In genomic region chr17:43669971-43670644, GRCh38 we compare ENCODE assay signal across 11 cellular contexts. TPM values are rescaled to one million over a fixed set of nuclear protein-coding genes. Genes with fewer than 3 reads are reported as not detected.
DNase-seq lines count a peak whose midpoint lies in the region; ATAC-seq and TF ChIP-seq lines count a peak whose summit lies in the region.
"Had no signal": no experiment of that assay in that cellular context is flagged by ENCODE, and none has a peak within 500 bp of the region (broad histone marks: within the 10 kb centered on the region; RNA-seq: fewer than 3 reads in every experiment).

No MANE protein-coding gene starts in this region.

- DNase-seq in activated CD4-positive, alpha-beta T cell treated with anti-CD3 and anti-CD28 coated beads, Interleukin-2, amount 10 ng/mL, durations not matched to agents 7 days and 5 days: no peak
- no peak for DNase-seq in activated CD4-positive, alpha-beta T cell treated with anti-CD3 and anti-CD28 coated beads for 4 hours
- DNase-seq in T-helper 17 cell: no peak
- peak; percentile 40 for DNase-seq in iris pigment epithelial cell (ENCODE audit: low read depth)
- no peak for DNase-seq in type B pancreatic cell (ENCODE audit: extremely low spot score, unreplicated experiment)
- no peak for DNase-seq in KG1 (lab: John Stamatoyannopoulos, UW)
- no peak for DNase-seq in DMS53 treated with DMSO at 0.1 percent for 48 hours (lab: John Stamatoyannopoulos, UW; ENCODE audit: unreplicated experiment)
- DNase-seq: NCI-H748 treated with DMSO at 0.1 percent for 48 hours, T-cell had no signal

- no peak for TF ChIP-seq CTCF in type B pancreatic cell (conservative IDR thresholded peaks at IDR 0.05)

- CTCF ChIA-PET in activated CD4-positive, alpha-beta T cell treated with anti-CD3 and anti-CD28 coated beads, Interleukin-2, amount 10 ng/mL, durations not matched to agents 7 days and 5 days (lab: Charles Lee): interaction anchor here (0.6 to 2.7 kb wide), 4 partner anchors 10 to 102 kb away, joined by 3 to 14 read pairs (median 4); no protein-coding TSS in a partner anchor

- peaks cover 2% of the 10 kb centered on the region for H3K27me3 Mint-ChIP-seq in activated CD4-positive, alpha-beta T cell treated with anti-CD3 and anti-CD28 coated beads, Interleukin-2, amount 10 ng/mL, durations not matched to agents 7 days and 5 days
- H3K27me3 Mint-ChIP-seq in T-helper 17 cell (peaks cover 2% of the 10 kb centered on the region), type B pancreatic cell (peaks cover 4% of the 10 kb centered on the region)

- POLR2A ChIA-PET in activated CD4-positive, alpha-beta T cell treated with anti-CD3 and anti-CD28 coated beads, Interleukin-2, amount 10 ng/mL, durations not matched to agents 7 days and 5 days (lab: Charles Lee): no interaction called here

- H3K4me3 Mint-ChIP-seq in activated CD4-positive, alpha-beta T cell treated with anti-CD3 and anti-CD28 coated beads, Interleukin-2, amount 10 ng/mL, durations not matched to agents 7 days and 5 days: no peak overlapping the region
- peak overlapping the region; percentile 66 for H3K4me3 Mint-ChIP-seq in T-helper 17 cell
- H3K4me3 Mint-ChIP-seq in type B pancreatic cell: peak overlapping the region; percentile 64
- H3K4me3 Mint-ChIP-seq: T-cell had no signal

- H3K9me3 Mint-ChIP-seq in activated CD4-positive, alpha-beta T cell treated with anti-CD3 and anti-CD28 coated beads, Interleukin-2, amount 10 ng/mL, durations not matched to agents 7 days and 5 days: no peaks in the 10 kb centered on the region
- H3K9me3 Mint-ChIP-seq in type B pancreatic cell: no peaks in the 10 kb centered on the region
- H3K9me3 Mint-ChIP-seq: T-cell had no signal

- ATAC-seq in T-helper 17 cell (no peak), GM21619 (IDR thresholded peaks at IDR 0.05; ENCODE audit: unreplicated experiment) (no peak)

- peaks cover 26% of the 10 kb centered on the region for H3K4me1 Mint-ChIP-seq in activated CD4-positive, alpha-beta T cell treated with anti-CD3 and anti-CD28 coated beads, Interleukin-2, amount 10 ng/mL, durations not matched to agents 7 days and 5 days
- H3K4me1 Mint-ChIP-seq in T-helper 17 cell: peaks cover 7% of the 10 kb centered on the region
- H3K4me1 Mint-ChIP-seq in type B pancreatic cell (ENCODE audit: unreplicated experiment): peaks cover 64% of the 10 kb centered on the region

- H3K36me3 Mint-ChIP-seq in activated CD4-positive, alpha-beta T cell treated with anti-CD3 and anti-CD28 coated beads, Interleukin-2, amount 10 ng/mL, durations not matched to agents 7 days and 5 days (ENCODE audit: low read depth): no peaks in the 10 kb centered on the region
- H3K36me3 Mint-ChIP-seq in T-helper 17 cell (ENCODE audit: low read depth) (no peaks in the 10 kb centered on the region), type B pancreatic cell (no peaks in the 10 kb centered on the region)
- H3K36me3 Mint-ChIP-seq: T-cell had no signal

- no peaks in the 10 kb centered on the region for H3K9me3 ChIP-seq in T-helper 17 cell (ENCODE audit: control insufficient read depth, low read length, poor library complexity, severe bottlenecking)
- H3K9me3 ChIP-seq: breast epithelium had no signal

- H3K27ac Mint-ChIP-seq in activated CD4-positive, alpha-beta T cell treated with anti-CD3 and anti-CD28 coated beads, Interleukin-2, amount 10 ng/mL, durations not matched to agents 7 days and 5 days: peak overlapping the region; percentile 73
- H3K27ac Mint-ChIP-seq in T-helper 17 cell: peak overlapping the region; percentile 75
- H3K27ac Mint-ChIP-seq in type B pancreatic cell: peak overlapping the region; percentile 79

RNA-seq across cellular contexts. Expression of gene MEOX1, which starts 8.4 kb away (rescaled TPM):
- total RNA-seq in activated CD4-positive, alpha-beta T cell treated with anti-CD3 and anti-CD28 coated beads, Interleukin-2, amount 10 ng/mL, durations not matched to agents 7 days and 5 days: 1 to 10 TPM; 5.1 to 6.6 TPM
- total RNA-seq in T-helper 17 cell (1 to 10 TPM; 5.5 to 6.0 TPM), type B pancreatic cell (ENCODE audit: low replicate concordance) (5.7 and 17.2 TPM in 2 replicates)
